ENCODE assay signal across 12 cellular contexts in the genomic region with DNA sequence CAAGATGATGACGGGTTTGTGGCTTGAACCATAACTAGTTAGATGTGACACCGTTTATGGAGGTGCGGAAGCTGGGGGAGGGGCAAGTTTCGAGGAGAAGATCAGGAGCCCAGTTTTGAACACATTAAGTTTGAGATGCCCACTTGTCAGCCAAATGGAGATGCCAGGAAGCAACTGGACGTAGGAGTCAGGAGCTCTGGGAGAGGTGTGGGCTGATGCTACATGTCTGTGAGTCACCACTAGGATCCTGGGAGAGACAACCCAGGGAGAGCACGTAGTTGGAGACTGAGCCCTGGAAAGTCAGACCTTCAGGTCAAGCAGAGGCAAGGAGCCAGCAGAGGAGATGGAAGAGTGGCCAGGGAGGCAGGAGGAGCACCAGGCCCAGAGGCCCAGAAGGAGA. TPM values are rescaled to one million over a fixed set of nuclear protein-coding genes. Genes with fewer than 3 reads are reported as not detected.
A peak's percentile ranks its signal among the peaks of the same experiment; 100 is the strongest.
DNase-seq lines count a peak whose midpoint lies in the region; ATAC-seq and TF ChIP-seq lines count a peak whose summit lies in the region.
"Had no signal": no experiment of that assay in that cellular context is flagged by ENCODE, and none has a peak within 500 bp of the region (broad histone marks: within the 10 kb centered on the region; RNA-seq: fewer than 3 reads in every experiment).

No MANE protein-coding gene starts in this region.

- DNase-seq in Calu3 (no peak), choroid plexus epithelial cell (ENCODE audit: low read depth) (peak; percentile 50), nephron progenitor cell (no peak), NCI-H187 (lab: John Stamatoyannopoulos, UW) (no peak), sigmoid colon (no peak), NCI-H1694 treated with DMSO at 0.1 percent for 48 hours (lab: John Stamatoyannopoulos, UW) (no peak)
- DNase-seq: KG1, NCI-H446, transverse colon had no signal

- no peak overlapping the region for H3K4me3 ChIP-seq in OCI-LY3 (ENCODE audit: low read length)
- H3K4me3 ChIP-seq in choroid plexus epithelial cell (ENCODE audit: low read depth, low read length) = no peak overlapping the region
- H3K4me3 ChIP-seq in sigmoid colon = no peak overlapping the region
- H3K4me3 ChIP-seq: transverse colon had no signal

- H3K36me3 Mint-ChIP-seq in Calu3 (ENCODE audit: insufficient read depth, unreplicated experiment) (peaks cover 26% of the 10 kb centered on the region), nephron progenitor cell (ENCODE audit: low read depth) (peaks cover 27% of the 10 kb centered on the region)

- 91 to 92% methylated on average over 6 of the region's 6 CpGs for WGBS in sigmoid colon, 2 donors

- H3K36me3 ChIP-seq in OCI-LY3 (replicated peaks; ENCODE audit: low read depth, low read length) = peaks cover 12% of the 10 kb centered on the region
- H3K36me3 ChIP-seq in sigmoid colon = peaks cover 0 to 22% (median 2%) of the 10 kb centered on the region in 4 donors

- H3K27ac Mint-ChIP-seq in Calu3 (ENCODE audit: unreplicated experiment) (peak overlapping the region; percentile 82), nephron progenitor cell (peak overlapping the region; percentile 52)
- H3K27ac Mint-ChIP-seq: brain had no signal

- H3K9me3 ChIP-seq in OCI-LY3 (ENCODE audit: insufficient read depth, low read length) (no peaks in the 10 kb centered on the region), sigmoid colon (no peaks in the 10 kb centered on the region)
- H3K9me3 ChIP-seq: transverse colon had no signal

- H3K4me3 Mint-ChIP-seq in Calu3 (ENCODE audit: low read depth, unreplicated experiment) (no peak overlapping the region), nephron progenitor cell (no peak overlapping the region)
- H3K4me3 Mint-ChIP-seq: brain had no signal

- TF ChIP-seq CTCF in Calu3 (IDR thresholded peaks at IDR 0.05; ENCODE audit: unreplicated experiment) (no peak), OCI-LY3 (IDR thresholded peaks at IDR 0.05; ENCODE audit: low read depth, low read length) (no peak), choroid plexus epithelial cell (conservative IDR thresholded peaks at IDR 0.05; ENCODE audit: low read depth, low read length) (no peak), nephron progenitor cell (IDR thresholded peaks at IDR 0.05) (no peak), sigmoid colon (IDR thresholded peaks at IDR 0.05) (no peak)

- H3K27ac ChIP-seq in OCI-LY3 (ENCODE audit: low read length) (peak overlapping the region; percentile 88; the same call in 1 of the 2 replicates), sigmoid colon (peak overlapping the region in 2 of 4 donors; percentile 61 to 74)

- no peak overlapping the region for H2AFZ ChIP-seq in OCI-LY3 (ENCODE audit: low read depth, low read length)

- no peaks in the 10 kb centered on the region for H3K27me3 Mint-ChIP-seq in Calu3 (ENCODE audit: unreplicated experiment)
- peaks cover 4% of the 10 kb centered on the region for H3K27me3 Mint-ChIP-seq in nephron progenitor cell (ENCODE audit: low read depth, poor library complexity)

- no peak for TF ChIP-seq POLR2A in sigmoid colon (IDR thresholded peaks at IDR 0.05)

- H3K9me3 Mint-ChIP-seq in Calu3 (ENCODE audit: low read depth, unreplicated experiment) (no peaks in the 10 kb centered on the region), nephron progenitor cell (no peaks in the 10 kb centered on the region)
- H3K9me3 Mint-ChIP-seq: brain had no signal

- H3K9ac ChIP-seq in OCI-LY3 (ENCODE audit: low read length) = no peak overlapping the region

- BruUV-seq in Calu3 (replicated peaks; lab: Mats Ljungman, UMichigan) = no TSS peak

- CTCF ChIA-PET in Calu3 (lab: Charles Lee) = no interaction called here

- no peak for TF ChIP-seq EP300 in sigmoid colon (IDR thresholded peaks at IDR 0.05)

- H3K4me2 ChIP-seq in OCI-LY3 (ENCODE audit: low read length) = peak overlapping the region; percentile 84

- intact Hi-C loops in Calu3 (cut with micrococcal nuclease; ENCODE audit: unreplicated experiment) = no loop called here
- intact Hi-C loops in sigmoid colon (cut with DNase I) = no loop called here

- no peak for ATAC-seq in GM21619 (IDR thresholded peaks at IDR 0.05; ENCODE audit: unreplicated experiment)

- no peaks in the 10 kb centered on the region for H3K79me2 ChIP-seq in OCI-LY3 (ENCODE audit: low read length)

- H3K4me1 ChIP-seq in OCI-LY3 (ENCODE audit: low read length) = peaks cover 49% of the 10 kb centered on the region
- H3K4me1 ChIP-seq in sigmoid colon = peaks cover 0 to 24% (median 17%) of the 10 kb centered on the region in 4 donors

- H3K4me1 Mint-ChIP-seq in Calu3 (ENCODE audit: low read depth, unreplicated experiment) = peaks cover 34% of the 10 kb centered on the region
- peaks cover 43% of the 10 kb centered on the region for H3K4me1 Mint-ChIP-seq in nephron progenitor cell

- H4K20me1 ChIP-seq in OCI-LY3 (ENCODE audit: insufficient read depth, low read length) = no peaks in the 10 kb centered on the region

- H3K27me3 ChIP-seq in OCI-LY3 (ENCODE audit: low read depth, low read length) (no peaks in the 10 kb centered on the region), sigmoid colon (no peaks in the 10 kb centered on the region)
- H3K27me3 ChIP-seq: transverse colon had no signal

RNA-seq across cellular contexts. Expression of a gene that starts 48.8 kb away (rescaled TPM):
- 9.3 and 10.3 TPM in 2 replicates for total RNA-seq in Calu3 (2022)
- total RNA-seq in sigmoid colon = 10 to 100 TPM; 19.3 to 31.0 (median 27.3) TPM
- polyA plus RNA-seq in sigmoid colon = 1 to 10 TPM; 4.2 to 8.9 (median 8.6) TPM
